In the genomic region with DNA sequence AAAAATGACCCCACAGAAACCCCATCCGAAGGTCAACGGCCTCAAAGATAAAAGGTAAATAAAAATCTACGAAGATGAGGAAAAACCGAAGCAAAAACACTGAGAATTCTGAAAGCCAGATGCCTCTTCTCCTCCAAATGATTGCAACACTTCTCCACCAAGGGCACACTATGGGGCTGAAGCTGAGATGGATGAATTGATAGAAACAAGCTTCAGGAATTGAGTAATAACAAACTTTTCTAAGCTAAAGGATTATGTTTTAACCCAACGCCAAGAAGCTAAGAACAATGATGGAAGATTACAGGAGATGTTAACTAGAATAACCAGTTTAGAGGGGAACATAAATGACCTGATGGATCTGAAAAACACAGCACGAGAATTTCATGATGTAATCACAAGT, we compare ENCODE assay signal across 1 cellular context.
TF ChIP-seq lines count a peak whose summit lies in the region.

No MANE protein-coding gene starts in this region.

TF ChIP-seq in GM23338, 12 proteins besides CTCF, POLR2A, EP300 and RAD21 (continued from another document):
- TF ChIP-seq, protein P1, sequence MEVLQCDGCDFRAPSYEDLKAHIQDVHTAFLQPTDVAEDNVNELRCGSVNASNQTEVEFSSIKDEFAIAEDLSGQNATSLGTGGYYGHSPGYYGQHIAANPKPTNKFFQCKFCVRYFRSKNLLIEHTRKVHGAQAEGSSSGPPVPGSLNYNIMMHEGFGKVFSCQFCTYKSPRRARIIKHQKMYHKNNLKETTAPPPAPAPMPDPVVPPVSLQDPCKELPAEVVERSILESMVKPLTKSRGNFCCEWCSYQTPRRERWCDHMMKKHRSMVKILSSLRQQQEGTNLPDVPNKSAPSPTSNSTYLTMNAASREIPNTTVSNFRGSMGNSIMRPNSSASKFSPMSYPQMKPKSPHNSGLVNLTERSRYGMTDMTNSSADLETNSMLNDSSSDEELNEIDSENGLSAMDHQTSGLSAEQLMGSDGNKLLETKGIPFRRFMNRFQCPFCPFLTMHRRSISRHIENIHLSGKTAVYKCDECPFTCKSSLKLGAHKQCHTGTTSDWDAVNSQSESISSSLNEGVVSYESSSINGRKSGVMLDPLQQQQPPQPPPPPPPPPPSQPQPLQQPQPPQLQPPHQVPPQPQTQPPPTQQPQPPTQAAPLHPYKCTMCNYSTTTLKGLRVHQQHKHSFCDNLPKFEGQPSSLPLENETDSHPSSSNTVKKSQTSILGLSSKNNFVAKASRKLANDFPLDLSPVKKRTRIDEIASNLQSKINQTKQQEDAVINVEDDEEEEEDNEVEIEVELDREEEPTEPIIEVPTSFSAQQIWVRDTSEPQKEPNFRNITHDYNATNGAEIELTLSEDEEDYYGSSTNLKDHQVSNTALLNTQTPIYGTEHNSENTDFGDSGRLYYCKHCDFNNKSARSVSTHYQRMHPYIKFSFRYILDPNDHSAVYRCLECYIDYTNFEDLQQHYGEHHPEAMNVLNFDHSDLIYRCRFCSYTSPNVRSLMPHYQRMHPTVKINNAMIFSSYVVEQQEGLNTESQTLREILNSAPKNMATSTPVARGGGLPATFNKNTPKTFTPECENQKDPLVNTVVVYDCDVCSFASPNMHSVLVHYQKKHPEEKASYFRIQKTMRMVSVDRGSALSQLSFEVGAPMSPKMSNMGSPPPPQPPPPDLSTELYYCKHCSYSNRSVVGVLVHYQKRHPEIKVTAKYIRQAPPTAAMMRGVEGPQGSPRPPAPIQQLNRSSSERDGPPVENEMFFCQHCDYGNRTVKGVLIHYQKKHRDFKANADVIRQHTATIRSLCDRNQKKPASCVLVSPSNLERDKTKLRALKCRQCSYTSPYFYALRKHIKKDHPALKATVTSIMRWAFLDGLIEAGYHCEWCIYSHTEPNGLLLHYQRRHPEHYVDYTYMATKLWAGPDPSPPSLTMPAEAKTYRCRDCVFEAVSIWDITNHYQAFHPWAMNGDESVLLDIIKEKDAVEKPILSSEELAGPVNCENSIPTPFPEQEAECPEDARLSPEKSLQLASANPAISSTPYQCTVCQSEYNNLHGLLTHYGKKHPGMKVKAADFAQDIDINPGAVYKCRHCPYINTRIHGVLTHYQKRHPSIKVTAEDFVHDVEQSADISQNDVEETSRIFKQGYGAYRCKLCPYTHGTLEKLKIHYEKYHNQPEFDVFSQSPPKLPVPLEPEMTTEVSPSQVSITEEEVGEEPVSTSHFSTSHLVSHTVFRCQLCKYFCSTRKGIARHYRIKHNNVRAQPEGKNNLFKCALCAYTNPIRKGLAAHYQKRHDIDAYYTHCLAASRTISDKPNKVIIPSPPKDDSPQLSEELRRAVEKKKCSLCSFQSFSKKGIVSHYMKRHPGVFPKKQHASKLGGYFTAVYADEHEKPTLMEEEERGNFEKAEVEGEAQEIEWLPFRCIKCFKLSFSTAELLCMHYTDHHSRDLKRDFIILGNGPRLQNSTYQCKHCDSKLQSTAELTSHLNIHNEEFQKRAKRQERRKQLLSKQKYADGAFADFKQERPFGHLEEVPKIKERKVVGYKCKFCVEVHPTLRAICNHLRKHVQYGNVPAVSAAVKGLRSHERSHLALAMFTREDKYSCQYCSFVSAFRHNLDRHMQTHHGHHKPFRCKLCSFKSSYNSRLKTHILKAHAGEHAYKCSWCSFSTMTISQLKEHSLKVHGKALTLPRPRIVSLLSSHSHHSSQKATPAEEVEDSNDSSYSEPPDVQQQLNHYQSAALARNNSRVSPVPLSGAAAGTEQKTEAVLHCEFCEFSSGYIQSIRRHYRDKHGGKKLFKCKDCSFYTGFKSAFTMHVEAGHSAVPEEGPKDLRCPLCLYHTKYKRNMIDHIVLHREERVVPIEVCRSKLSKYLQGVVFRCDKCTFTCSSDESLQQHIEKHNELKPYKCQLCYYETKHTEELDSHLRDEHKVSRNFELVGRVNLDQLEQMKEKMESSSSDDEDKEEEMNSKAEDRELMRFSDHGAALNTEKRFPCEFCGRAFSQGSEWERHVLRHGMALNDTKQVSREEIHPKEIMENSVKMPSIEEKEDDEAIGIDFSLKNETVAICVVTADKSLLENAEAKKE (CRISPR knock-in tag; IDR thresholded peaks at IDR 0.05), result no peak
- TF ChIP-seq STAT1 (IDR thresholded peaks at IDR 0.05; ENCODE audit: unreplicated experiment), result no peak
- no peak for TF ChIP-seq POLR2AphosphoS5 (IDR thresholded peaks at IDR 0.05; ENCODE audit: low read depth)
- TF ChIP-seq ZNF114 (CRISPR knock-in tag; IDR thresholded peaks at IDR 0.05), result no peak
- TF ChIP-seq, protein P2, sequence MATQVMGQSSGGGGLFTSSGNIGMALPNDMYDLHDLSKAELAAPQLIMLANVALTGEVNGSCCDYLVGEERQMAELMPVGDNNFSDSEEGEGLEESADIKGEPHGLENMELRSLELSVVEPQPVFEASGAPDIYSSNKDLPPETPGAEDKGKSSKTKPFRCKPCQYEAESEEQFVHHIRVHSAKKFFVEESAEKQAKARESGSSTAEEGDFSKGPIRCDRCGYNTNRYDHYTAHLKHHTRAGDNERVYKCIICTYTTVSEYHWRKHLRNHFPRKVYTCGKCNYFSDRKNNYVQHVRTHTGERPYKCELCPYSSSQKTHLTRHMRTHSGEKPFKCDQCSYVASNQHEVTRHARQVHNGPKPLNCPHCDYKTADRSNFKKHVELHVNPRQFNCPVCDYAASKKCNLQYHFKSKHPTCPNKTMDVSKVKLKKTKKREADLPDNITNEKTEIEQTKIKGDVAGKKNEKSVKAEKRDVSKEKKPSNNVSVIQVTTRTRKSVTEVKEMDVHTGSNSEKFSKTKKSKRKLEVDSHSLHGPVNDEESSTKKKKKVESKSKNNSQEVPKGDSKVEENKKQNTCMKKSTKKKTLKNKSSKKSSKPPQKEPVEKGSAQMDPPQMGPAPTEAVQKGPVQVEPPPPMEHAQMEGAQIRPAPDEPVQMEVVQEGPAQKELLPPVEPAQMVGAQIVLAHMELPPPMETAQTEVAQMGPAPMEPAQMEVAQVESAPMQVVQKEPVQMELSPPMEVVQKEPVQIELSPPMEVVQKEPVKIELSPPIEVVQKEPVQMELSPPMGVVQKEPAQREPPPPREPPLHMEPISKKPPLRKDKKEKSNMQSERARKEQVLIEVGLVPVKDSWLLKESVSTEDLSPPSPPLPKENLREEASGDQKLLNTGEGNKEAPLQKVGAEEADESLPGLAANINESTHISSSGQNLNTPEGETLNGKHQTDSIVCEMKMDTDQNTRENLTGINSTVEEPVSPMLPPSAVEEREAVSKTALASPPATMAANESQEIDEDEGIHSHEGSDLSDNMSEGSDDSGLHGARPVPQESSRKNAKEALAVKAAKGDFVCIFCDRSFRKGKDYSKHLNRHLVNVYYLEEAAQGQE (IDR thresholded peaks at IDR 0.05; ENCODE audit: unreplicated experiment), result no peak
- TF ChIP-seq EZH2phosphoT487 (IDR thresholded peaks at IDR 0.05; ENCODE audit: unreplicated experiment), result no peak
- TF ChIP-seq, protein P3, sequence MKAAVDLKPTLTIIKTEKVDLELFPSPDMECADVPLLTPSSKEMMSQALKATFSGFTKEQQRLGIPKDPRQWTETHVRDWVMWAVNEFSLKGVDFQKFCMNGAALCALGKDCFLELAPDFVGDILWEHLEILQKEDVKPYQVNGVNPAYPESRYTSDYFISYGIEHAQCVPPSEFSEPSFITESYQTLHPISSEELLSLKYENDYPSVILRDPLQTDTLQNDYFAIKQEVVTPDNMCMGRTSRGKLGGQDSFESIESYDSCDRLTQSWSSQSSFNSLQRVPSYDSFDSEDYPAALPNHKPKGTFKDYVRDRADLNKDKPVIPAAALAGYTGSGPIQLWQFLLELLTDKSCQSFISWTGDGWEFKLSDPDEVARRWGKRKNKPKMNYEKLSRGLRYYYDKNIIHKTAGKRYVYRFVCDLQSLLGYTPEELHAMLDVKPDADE (IDR thresholded peaks at IDR 0.05), result no peak
- no peak for TF ChIP-seq ZNF331 (CRISPR knock-in tag; IDR thresholded peaks at IDR 0.05; ENCODE audit: low read depth)
